1 cellular context compared by ENCODE assay signal in genomic region chr18:76979111-76979751, GRCh38.
TF ChIP-seq lines count a peak whose summit lies in the region.

No MANE protein-coding gene starts in this region.

TF ChIP-seq in WTC11, 78 proteins besides CTCF, POLR2A, EP300 and RAD21 (continued from another document):
- no peak for TF ChIP-seq PRDM15 (CRISPR knock-in tag; IDR thresholded peaks at IDR 0.05)
- no peak for TF ChIP-seq NFYB (CRISPR knock-in tag; conservative IDR thresholded peaks at IDR 0.05; ENCODE audit: low read depth)
- TF ChIP-seq SMAD4 (CRISPR knock-in tag; IDR thresholded peaks at IDR 0.05): no peak
- no peak for TF ChIP-seq STAT6 (CRISPR knock-in tag; conservative IDR thresholded peaks at IDR 0.05; ENCODE audit: low read depth)
- no peak for TF ChIP-seq ZNF423 (CRISPR knock-in tag; IDR thresholded peaks at IDR 0.05)
- no peak for TF ChIP-seq TCF7 (CRISPR knock-in tag; IDR thresholded peaks at IDR 0.05; ENCODE audit: low read depth)
- no peak for TF ChIP-seq AR (CRISPR knock-in tag; IDR thresholded peaks at IDR 0.05)
- no peak for TF ChIP-seq ZBTB43 (CRISPR knock-in tag; IDR thresholded peaks at IDR 0.05)
- no peak for TF ChIP-seq SP1 (CRISPR knock-in tag; conservative IDR thresholded peaks at IDR 0.05)
- no peak for TF ChIP-seq FOXP4 (CRISPR knock-in tag; IDR thresholded peaks at IDR 0.05)
- no peak for TF ChIP-seq JAZF1 (CRISPR knock-in tag; IDR thresholded peaks at IDR 0.05)
